Comparison of ENCODE assay signal across 8 cellular contexts in the genomic region with DNA sequence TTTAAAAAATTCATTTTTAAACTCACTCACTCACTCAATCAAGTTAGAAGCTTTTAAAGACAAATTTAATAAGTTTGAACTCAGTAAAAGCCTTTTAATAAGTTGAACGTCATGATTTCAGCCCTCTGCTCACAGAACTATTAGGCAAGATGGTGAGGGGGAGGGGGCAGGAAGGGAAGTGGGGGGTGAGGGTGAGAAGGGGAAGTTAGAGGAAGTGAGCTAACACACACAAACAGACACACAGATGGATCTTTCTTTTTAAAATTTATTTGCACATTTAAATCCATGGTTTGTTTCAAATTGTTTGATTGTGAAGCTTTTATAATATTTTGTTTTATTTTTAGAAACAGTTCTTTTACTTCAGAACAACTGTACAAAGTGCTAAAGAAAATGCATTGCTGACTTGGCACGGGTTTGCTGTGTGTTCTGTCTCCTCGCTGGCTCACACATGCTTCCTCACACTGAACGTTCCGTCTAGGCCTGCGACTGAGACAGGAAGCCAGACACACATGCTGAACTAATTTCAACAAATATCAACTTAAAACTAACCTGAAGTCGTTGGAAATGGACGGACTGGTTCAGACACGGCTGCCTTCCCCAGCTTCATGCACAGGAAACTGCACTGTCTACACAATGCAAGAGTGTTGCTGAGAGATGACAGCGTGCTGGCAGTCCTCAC. TPM values are rescaled to one million over a fixed set of nuclear protein-coding genes. Genes with fewer than 3 reads are reported as not detected.
DNase-seq lines count a peak whose midpoint lies in the region; ATAC-seq and TF ChIP-seq lines count a peak whose summit lies in the region.

No MANE protein-coding gene starts in this region.

- peak overlapping the region; percentile 94 for H3K27ac Mint-ChIP-seq in CD4-positive, alpha-beta T cell
- H3K27ac Mint-ChIP-seq in activated naive CD8-positive, alpha-beta T cell treated with anti-CD3 and anti-CD28 coated beads, Interleukin-2, amount 10 ng/mL, durations not matched to agents 7 days and 5 days: peak overlapping the region; percentile 100
- H3K27ac Mint-ChIP-seq in stimulated activated memory B cell treated with anti-CD40 and anti-IgM and Interleukin-4, amounts not matched to agents 10 μg/mL and 1 μg/mL and 100 μg/mL, for 72 hours: peak overlapping the region; percentile 87
- no peak overlapping the region for H3K27ac Mint-ChIP-seq in nephron progenitor cell

- peak overlapping the region; percentile 20 for H3K4me3 ChIP-seq in OCI-LY7 (ENCODE audit: low read depth, low read length, poor library complexity, severe bottlenecking)

- H3K36me3 ChIP-seq in OCI-LY7 (ENCODE audit: insufficient read depth, low read length): no peaks in the 10 kb centered on the region; the same call in 1 of the 2 replicates

- H3K9me3 Mint-ChIP-seq in CD4-positive, alpha-beta T cell: peaks cover 3% of the 10 kb centered on the region
- peaks cover 19% of the 10 kb centered on the region for H3K9me3 Mint-ChIP-seq in activated naive CD8-positive, alpha-beta T cell treated with anti-CD3 and anti-CD28 coated beads, Interleukin-2, amount 10 ng/mL, durations not matched to agents 7 days and 5 days
- peaks cover 8% of the 10 kb centered on the region for H3K9me3 Mint-ChIP-seq in stimulated activated memory B cell treated with anti-CD40 and anti-IgM and Interleukin-4, amounts not matched to agents 10 μg/mL and 1 μg/mL and 100 μg/mL, for 72 hours
- peaks cover 35% of the 10 kb centered on the region for H3K9me3 Mint-ChIP-seq in nephron progenitor cell

- intact Hi-C loops in CD4-positive, alpha-beta T cell (cut with DNase I, micrococcal nuclease): loop anchor here (1.0 to 10.0 kb wide), 4 partner anchors 9 to 1027 kb away; partner anchors contain the start of genes STX16 (in 1 of the 2) and VAPB (in 1 of the 2)
- intact Hi-C loops in OCI-LY7 (cut with micrococcal nuclease; ENCODE audit: unreplicated experiment): loop anchor here (1.0 to 10.0 kb wide), 2 partner anchors 8 to 457 kb away; partner anchors contain the start of gene ZBP1

- H3K79me2 ChIP-seq in OCI-LY7 (ENCODE audit: insufficient read depth, low read depth, low read length): no peaks in the 10 kb centered on the region

- peak overlapping the region; percentile 83 for H3K4me3 Mint-ChIP-seq in CD4-positive, alpha-beta T cell
- H3K4me3 Mint-ChIP-seq in activated naive CD8-positive, alpha-beta T cell treated with anti-CD3 and anti-CD28 coated beads, Interleukin-2, amount 10 ng/mL, durations not matched to agents 7 days and 5 days: peak overlapping the region; percentile 70
- peak overlapping the region; percentile 60 for H3K4me3 Mint-ChIP-seq in stimulated activated memory B cell treated with anti-CD40 and anti-IgM and Interleukin-4, amounts not matched to agents 10 μg/mL and 1 μg/mL and 100 μg/mL, for 72 hours
- no peak overlapping the region for H3K4me3 Mint-ChIP-seq in nephron progenitor cell

- H2AFZ ChIP-seq in OCI-LY7 (ENCODE audit: low read length): peak overlapping the region; percentile 86

- peak in 9 of 10 experiments; percentile 43 to 67 (median 57) for DNase-seq in CD4-positive, alpha-beta T cell
- DNase-seq in OCI-LY7 (ENCODE audit: low spot score): peak; percentile 79
- DNase-seq in activated naive CD8-positive, alpha-beta T cell treated with anti-CD3 and anti-CD28 coated beads, Interleukin-2, amount 10 ng/mL, durations not matched to agents 7 days and 5 days: peak; percentile 52
- DNase-seq in inferior parietal cortex (ENCODE audit: extremely low spot score): peak; percentile 21
- no peak for DNase-seq in nephron progenitor cell
- DNase-seq in DMS 273 (lab: John Stamatoyannopoulos, UW; ENCODE audit: unreplicated experiment): no peak
- DNase-seq in NCI-H524 treated with DMSO at 0.1 percent for 48 hours (lab: John Stamatoyannopoulos, UW): no peak

- H3K9me2 ChIP-seq in OCI-LY7 (ENCODE audit: insufficient read depth, low read length): no peaks in the 10 kb centered on the region

- H3K27ac ChIP-seq in CD4-positive, alpha-beta T cell (ENCODE audit: low read depth, low read length): peak overlapping the region; percentile 88
- peak overlapping the region; percentile 93 for H3K27ac ChIP-seq in OCI-LY7 (ENCODE audit: low read depth, low read length, poor library complexity, severe bottlenecking)

- peak overlapping the region; percentile 63 for H3K4me2 ChIP-seq in OCI-LY7 (ENCODE audit: low read length)

- H3K27me3 ChIP-seq in CD4-positive, alpha-beta T cell (ENCODE audit: control insufficient read depth, insufficient read depth, low read length): no peaks in the 10 kb centered on the region

- no peaks in the 10 kb centered on the region for H3K9me3 ChIP-seq in CD4-positive, alpha-beta T cell (ENCODE audit: control insufficient read depth, low read length)
- H3K9me3 ChIP-seq in OCI-LY7 (ENCODE audit: low read length): peaks cover 27% of the 10 kb centered on the region

- H4K20me1 ChIP-seq in OCI-LY7 (ENCODE audit: insufficient read depth, low read length): no peaks in the 10 kb centered on the region

- CTCF ChIA-PET in CD4-positive, alpha-beta T cell (lab: Charles Lee): interaction anchor here (1.0 to 1.9 kb wide), 4 partner anchors 9 to 552 kb away, joined by 3 to 11 read pairs (median 4); partner anchors contain the start of gene ZBP1
- CTCF ChIA-PET in OCI-LY7 (lab: Charles Lee; ENCODE audit: unreplicated experiment): interaction anchor here (0.6 to 1.4 kb wide), 3 partner anchors 52 to 305 kb away, joined by 3 read pairs; no protein-coding TSS in a partner anchor

- no peak for TF ChIP-seq CTCF in CD4-positive, alpha-beta T cell (IDR thresholded peaks at IDR 0.05)
- TF ChIP-seq CTCF in OCI-LY7 (conservative IDR thresholded peaks at IDR 0.05; ENCODE audit: low read length) (no peak), nephron progenitor cell (IDR thresholded peaks at IDR 0.05) (no peak)

- H3K4me1 Mint-ChIP-seq in CD4-positive, alpha-beta T cell (ENCODE audit: low read depth): peaks cover 88% of the 10 kb centered on the region
- peaks cover 36% of the 10 kb centered on the region for H3K4me1 Mint-ChIP-seq in activated naive CD8-positive, alpha-beta T cell treated with anti-CD3 and anti-CD28 coated beads, Interleukin-2, amount 10 ng/mL, durations not matched to agents 7 days and 5 days
- peaks cover 27% of the 10 kb centered on the region for H3K4me1 Mint-ChIP-seq in stimulated activated memory B cell treated with anti-CD40 and anti-IgM and Interleukin-4, amounts not matched to agents 10 μg/mL and 1 μg/mL and 100 μg/mL, for 72 hours
- peaks cover 4% of the 10 kb centered on the region for H3K4me1 Mint-ChIP-seq in nephron progenitor cell

- peaks cover 45% of the 10 kb centered on the region for H3K4me1 ChIP-seq in OCI-LY7 (ENCODE audit: insufficient read depth, low read length, poor library complexity, severe bottlenecking)

- peaks cover 41% of the 10 kb centered on the region for H3K36me3 Mint-ChIP-seq in CD4-positive, alpha-beta T cell (ENCODE audit: low read depth)
- H3K36me3 Mint-ChIP-seq in activated naive CD8-positive, alpha-beta T cell treated with anti-CD3 and anti-CD28 coated beads, Interleukin-2, amount 10 ng/mL, durations not matched to agents 7 days and 5 days: peaks cover 32% of the 10 kb centered on the region
- peaks cover 19% of the 10 kb centered on the region for H3K36me3 Mint-ChIP-seq in stimulated activated memory B cell treated with anti-CD40 and anti-IgM and Interleukin-4, amounts not matched to agents 10 μg/mL and 1 μg/mL and 100 μg/mL, for 72 hours
- no peaks in the 10 kb centered on the region for H3K36me3 Mint-ChIP-seq in nephron progenitor cell (ENCODE audit: low read depth)

- H3K27me3 Mint-ChIP-seq in CD4-positive, alpha-beta T cell: no peaks in the 10 kb centered on the region
- H3K27me3 Mint-ChIP-seq in activated naive CD8-positive, alpha-beta T cell treated with anti-CD3 and anti-CD28 coated beads, Interleukin-2, amount 10 ng/mL, durations not matched to agents 7 days and 5 days: peaks cover 17% of the 10 kb centered on the region
- H3K27me3 Mint-ChIP-seq in stimulated activated memory B cell treated with anti-CD40 and anti-IgM and Interleukin-4, amounts not matched to agents 10 μg/mL and 1 μg/mL and 100 μg/mL, for 72 hours: peaks cover 18% of the 10 kb centered on the region
- peaks cover 18% of the 10 kb centered on the region for H3K27me3 Mint-ChIP-seq in nephron progenitor cell (ENCODE audit: low read depth, poor library complexity)

- ATAC-seq in CD4-positive, alpha-beta T cell (ENCODE audit: poor library complexity): peak; percentile 79
- ATAC-seq in activated naive CD8-positive, alpha-beta T cell treated with anti-CD3 and anti-CD28 coated beads, Interleukin-2, amount 10 ng/mL, durations not matched to agents 7 days and 5 days (ENCODE audit: low read depth): peak; percentile 88
- ATAC-seq in stimulated activated memory B cell treated with anti-CD40 and anti-IgM and Interleukin-4, amounts not matched to agents 10 μg/mL and 1 μg/mL and 100 μg/mL, for 72 hours: peak; percentile 83

- POLR2A ChIA-PET in CD4-positive, alpha-beta T cell (lab: Charles Lee): interaction anchor here (0.7 to 4.4 kb wide), 14 partner anchors 8 to 761 kb away, joined by 3 to 139 read pairs (median 4); partner anchors contain the start of genes PMEPA1, RBM38, VAPB and ZBP1
- POLR2A ChIA-PET in OCI-LY7 (lab: Charles Lee): interaction anchor here (0.7 to 2.2 kb wide), 6 partner anchors 10 to 239 kb away, joined by 3 to 11 read pairs (median 6); no protein-coding TSS in a partner anchor
- POLR2A ChIA-PET in activated naive CD8-positive, alpha-beta T cell treated with anti-CD3 and anti-CD28 coated beads, Interleukin-2, amount 10 ng/mL, durations not matched to agents 7 days and 5 days (lab: Charles Lee): interaction anchor here (0.7 to 3.9 kb wide), 11 partner anchors 9 to 1023 kb away, joined by 3 to 103 read pairs (median 3); partner anchors contain the start of genes RBM38, STX16 and ZBP1

- BruUV-seq in OCI-LY7 (replicated peaks; lab: Mats Ljungman, UMichigan): no TSS peak

RNA-seq across cellular contexts. Expression of gene ZBP1, which starts 7.9 kb away (rescaled TPM):
- 10 to 100 TPM; 39.0 to 40.1 TPM for total RNA-seq in CD4-positive, alpha-beta T cell
- 1.7 and 3.7 TPM in 2 replicates for total RNA-seq in OCI-LY7 (2014; rRNA removed; shearing (Covaris generic))
- 1.5 and 2.0 TPM in 2 replicates for total RNA-seq in OCI-LY7 (2022)
- total RNA-seq in activated naive CD8-positive, alpha-beta T cell treated with anti-CD3 and anti-CD28 coated beads, Interleukin-2, amount 10 ng/mL, durations not matched to agents 7 days and 5 days: 10 to 100 TPM; 27.5 to 28.5 TPM

Comparison
In these comparisons a context has a peak if more than half of its experiments do, and no peak if none do; other contexts are left out.
1. DNase-seq: peak in CD4-positive, alpha-beta T cell (9 of 10), OCI-LY7 (single experiment), activated naive CD8-positive, alpha-beta T cell treated with anti-CD3 and anti-CD28 coated beads, Interleukin-2, amount 10 ng/mL, durations not matched to agents 7 days and 5 days (single experiment) and inferior parietal cortex (single experiment); none in nephron progenitor cell (single experiment), DMS 273 (single experiment) and NCI-H524 treated with DMSO at 0.1 percent for 48 hours (single experiment).
2. RNA of gene ZBP1, which starts 7.9 kb away (total RNA-seq): 39.0 to 40.1 TPM in CD4-positive, alpha-beta T cell and 27.5 to 28.5 TPM in activated naive CD8-positive, alpha-beta T cell treated with anti-CD3 and anti-CD28 coated beads, Interleukin-2, amount 10 ng/mL, durations not matched to agents 7 days and 5 days; 1.5 to 3.7 TPM in OCI-LY7; every median in the first group is over 4 times any median in the second.
3. Peak in every context shown above with its lines, with median percentiles within 50 percentile points of each other: ATAC-seq.